Comparison of ENCODE assay signal across 19 cellular contexts in genomic region chr13:110537116-110537515, GRCh38.
"Had no signal": no experiment of that assay in that cellular context is flagged by ENCODE, and none has a peak within 500 bp of the region (broad histone marks: within the 10 kb centered on the region; RNA-seq: fewer than 3 reads in every experiment).

No MANE protein-coding gene starts in this region.

- H3K4me3 ChIP-seq: breast epithelium, gastroesophageal sphincter, heart left ventricle, neural progenitor cell, ovary, psoas muscle, smooth muscle cell, thyroid gland had no signal

- H3K36me3 ChIP-seq: breast epithelium, gastroesophageal sphincter, neural progenitor cell, ovary, thyroid gland had no signal

- H3K27ac ChIP-seq: breast epithelium, neural progenitor cell, ovary, psoas muscle, thyroid gland had no signal

- H3K9me3 ChIP-seq: breast epithelium, gastroesophageal sphincter, heart left ventricle, ovary, psoas muscle, thyroid gland had no signal

- H3K27me3 ChIP-seq: breast epithelium, gastroesophageal sphincter, heart left ventricle, neural progenitor cell, ovary, thyroid gland had no signal

- H3K4me1 ChIP-seq: breast epithelium had no signal

- DNase-seq: activated CD4-positive, alpha-beta memory T cell treated with anti-CD3 and anti-CD28 coated beads, Interleukin-2, amount 10 ng/mL, durations not matched to agents 7 days and 5 days; activated CD4-positive, alpha-beta T cell treated with anti-CD3 and anti-CD28 coated beads for 48 hours; activated CD4-positive, CD25-positive, alpha-beta regulatory T cell; activated T-cell treated with anti-CD3 and anti-CD28 coated beads, Interleukin-2, amount 50 U/mL, for 1 hour; cerebellar nuclear complex; effector CD8-positive, alpha-beta T cell; kidney glomerular epithelial cell; left ventricle myocardium superior; ovary; psoas muscle; stimulated activated CD4-positive, alpha-beta T cell treated with anti-CD3 and anti-CD28 coated beads, Interleukin-4, amount 100 ng/mL, for 4 hours; T-helper 1 cell; T-helper 9 cell; thyroid gland had no signal
